In the genomic region with DNA sequence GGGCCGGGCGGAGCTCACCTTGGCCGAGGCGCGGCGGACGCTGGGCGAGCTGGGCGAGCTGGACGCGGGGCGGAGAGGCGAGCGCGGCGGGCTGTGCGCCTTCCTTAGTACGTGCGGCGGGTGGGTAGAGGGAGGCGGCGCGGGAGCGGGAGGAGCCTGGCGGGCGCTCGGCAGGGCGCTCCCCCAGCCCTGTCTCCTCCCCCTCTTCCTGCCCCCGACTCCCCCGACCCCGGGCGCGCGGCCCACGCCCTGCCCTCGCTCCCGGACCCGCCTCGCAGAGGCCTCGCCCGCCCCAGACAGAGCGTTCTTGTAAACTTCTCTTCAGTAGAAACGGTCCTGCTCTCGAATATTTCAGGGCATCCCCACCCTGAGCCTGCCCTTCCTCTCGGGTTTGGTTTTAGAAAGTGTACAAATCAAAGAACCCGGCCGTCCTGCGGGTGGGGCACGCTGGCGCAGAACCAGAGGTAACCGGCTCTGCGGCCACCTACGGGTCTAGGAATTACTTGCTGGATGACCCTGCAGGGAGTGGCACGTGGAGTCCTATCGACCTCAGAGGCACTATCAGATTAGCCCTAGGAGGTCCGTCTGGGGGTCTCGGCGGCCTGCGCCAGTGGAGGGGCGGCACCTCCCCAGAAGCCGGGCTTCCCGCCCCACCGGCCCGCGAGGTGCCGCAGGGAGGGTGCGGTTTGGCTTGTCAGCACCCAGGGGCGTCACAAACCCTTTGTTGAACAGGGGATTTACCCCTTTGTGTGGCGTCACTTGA, we compare ENCODE assay signal across 8 cellular contexts. TPM values are rescaled to one million over a fixed set of nuclear protein-coding genes. Genes with fewer than 3 reads are reported as not detected.
DNase-seq lines count a peak whose midpoint lies in the region; ATAC-seq and TF ChIP-seq lines count a peak whose summit lies in the region.

A gene with protein sequence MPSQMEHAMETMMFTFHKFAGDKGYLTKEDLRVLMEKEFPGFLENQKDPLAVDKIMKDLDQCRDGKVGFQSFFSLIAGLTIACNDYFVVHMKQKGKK (minus strand): TSS at position 126 of the 763 bp plus-strand sequence. CDS start 7,629 bp downstream, outside the sequence.

- peaks cover 0 to 43% (median 16%) of the 10 kb centered on the region in 4 donors for H3K4me1 ChIP-seq in right lobe of liver

- H3K9me3 ChIP-seq in right lobe of liver: no peaks in the 10 kb centered on the region

- TF ChIP-seq CTCF in GM12865 (IDR thresholded peaks at IDR 0.05; ENCODE audit: insufficient read depth, low read depth, low read length, missing control alignments) (no peak), right lobe of liver (IDR thresholded peaks at IDR 0.05) (no peak)

- H3K27me3 ChIP-seq in right lobe of liver: no peaks in the 10 kb centered on the region

- intact Hi-C loops in right lobe of liver (cut with DNase I): loop anchor here in 1 of 2 donors (10.0 kb wide), 1 partner anchor 59 kb away; no protein-coding TSS in a partner anchor

- peak; percentile 92 for TF ChIP-seq POLR2A in right lobe of liver (IDR thresholded peaks at IDR 0.05)

- peak; percentile 36 for DNase-seq in GM12865 (ENCODE audit: low read depth)
- DNase-seq in NCI-H1930 (lab: John Stamatoyannopoulos, UW): peak; percentile 17 to 22
- peak; percentile 30 to 43 for DNase-seq in activated CD4-positive, alpha-beta T cell treated with anti-CD3 and anti-CD28 coated beads, Interleukin-2, amount 50 U/mL, for 24 hours (ENCODE audit: low read depth in 1 of 2, low spot score in 1 of 2)
- DNase-seq in dermis microvascular lymphatic vessel endothelial cell (ENCODE audit: low read depth in 2 of 2): peak; percentile 35 to 81
- DNase-seq in right lobe of liver: peak; percentile 81 to 91 (median 88)
- peak in 2 of 3 donors; percentile 33 to 71 for DNase-seq in stimulated activated CD4-positive, alpha-beta T cell treated with anti-CD3 and anti-CD28 coated beads, TNF-alpha, amount 100 ng/mL, for 48 hours (ENCODE audit: low read depth in 3 of 3)
- DNase-seq in SHP77 (lab: John Stamatoyannopoulos, UW): no peak

- H3K4me3 ChIP-seq in GM12865 (ENCODE audit: low read depth, low read length): peak within 1 kb of the TSS; percentile 37
- H3K4me3 ChIP-seq in right lobe of liver: peak within 1 kb of the TSS; percentile 83 to 92 (median 85)

- no peaks in the 10 kb centered on the region for H3K36me3 ChIP-seq in right lobe of liver

- WGBS in right lobe of liver (ENCODE audit: insufficient coverage, low coverage, low lambda C conversion rate, missing lambda C conversion rate): 2% methylated on average over 17 of the region's 69 CpGs

- ATAC-seq in right lobe of liver (peak; percentile 67 to 91 (median 82)), HG03378 (IDR thresholded peaks at IDR 0.05; ENCODE audit: unreplicated experiment) (no peak)

- H3K27ac ChIP-seq in right lobe of liver: peak within 1 kb of the TSS; percentile 83 to 96 (median 85)

RNA-seq across cellular contexts. Expression of the gene that starts here (rescaled TPM):
- total RNA-seq in dermis microvascular lymphatic vessel endothelial cell: 114 and 126 TPM in 2 replicates
- 100 to 1,000 TPM in 1 of 6 experiments, 10 to 100 TPM in 5; 48.5 to 192 (median 61.7) TPM for total RNA-seq in right lobe of liver

Comparison
In these comparisons a context has a peak if more than half of its experiments do, and no peak if none do; other contexts are left out.
1. DNase-seq: peak in GM12865 (single experiment), NCI-H1930 (2 of 2), activated CD4-positive, alpha-beta T cell treated with anti-CD3 and anti-CD28 coated beads, Interleukin-2, amount 50 U/mL, for 24 hours (2 of 2), dermis microvascular lymphatic vessel endothelial cell (2 of 2), right lobe of liver (3 of 3) and stimulated activated CD4-positive, alpha-beta T cell treated with anti-CD3 and anti-CD28 coated beads, TNF-alpha, amount 100 ng/mL, for 48 hours (2 of 3); none in SHP77 (0 of 2).